Comparison of ENCODE assay signal across 9 cellular contexts in the genomic region with DNA sequence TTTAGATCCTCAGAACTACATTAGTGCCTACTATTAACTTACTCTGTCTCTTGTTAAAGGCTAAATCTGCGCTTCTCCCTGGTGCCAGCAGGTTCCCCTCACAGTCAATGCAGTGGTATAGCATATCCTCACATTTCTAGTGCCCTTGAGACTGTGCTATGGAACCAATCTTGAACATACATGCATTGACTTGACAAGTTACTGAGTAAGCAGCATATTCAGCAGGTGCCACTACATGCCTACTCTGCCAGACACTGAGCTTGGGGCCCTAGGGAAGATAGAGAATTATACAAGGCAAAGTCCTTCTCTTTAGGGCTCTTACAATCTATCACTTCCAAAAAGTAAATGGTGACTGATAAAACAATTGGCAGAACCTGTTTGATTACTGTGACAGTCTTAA. TPM values are rescaled to one million over a fixed set of nuclear protein-coding genes. Genes with fewer than 3 reads are reported as not detected.
DNase-seq lines count a peak whose midpoint lies in the region; TF ChIP-seq lines count a peak whose summit lies in the region.
"Had no signal": no experiment of that assay in that cellular context is flagged by ENCODE, and none has a peak within 500 bp of the region (broad histone marks: within the 10 kb centered on the region; RNA-seq: fewer than 3 reads in every experiment).

No MANE protein-coding gene starts in this region.

- no peak overlapping the region for H2AFZ ChIP-seq in mammary epithelial cell (ENCODE audit: low read depth, low read length)

- H3K4me3 Mint-ChIP-seq in neural crest cell: peak overlapping the region; percentile 76

- peaks cover 35% of the 10 kb centered on the region for H3K4me1 Mint-ChIP-seq in neural crest cell

- no peak overlapping the region for H3K27ac ChIP-seq in mammary epithelial cell (ENCODE audit: insufficient read depth, low read depth, low read length)
- H3K27ac ChIP-seq: 22Rv1 had no signal

- DNase-seq in DMS 273 (lab: John Stamatoyannopoulos, UW; ENCODE audit: unreplicated experiment) (peak; percentile 33), DMS 273 treated with DMSO at 0.1 percent for 48 hours (lab: John Stamatoyannopoulos, UW) (no peak), MV-4-11 (lab: John Stamatoyannopoulos, UW) (peak; percentile 68), mammary epithelial cell (peak; percentile 19), neural crest cell (ENCODE audit: low read depth, low spot score) (no peak), islet precursor cell (no peak), cerebellar nuclear complex (lab: John Stamatoyannopoulos, UW) (no peak)
- no peak for DNase-seq in stimulated activated CD4-positive, alpha-beta T cell treated with anti-CD3 and anti-CD28 coated beads, Interleukin-2, amount 100 ng/mL, for 48 hours

- H3K27me3 Mint-ChIP-seq in neural crest cell (ENCODE audit: low read depth): peaks cover 6% of the 10 kb centered on the region

- CTCF ChIA-PET in mammary epithelial cell (lab: Charles Lee; ENCODE audit: low non-redundant PET): no interaction called here

- TF ChIP-seq CTCF in mammary epithelial cell (conservative IDR thresholded peaks at IDR 0.05 in 1 of 2, IDR thresholded peaks at IDR 0.05 in 1 of 2; ENCODE audit: extremely low read depth in 1 of 2, insufficient read depth in 1 of 2, low read depth in 1 of 2, low read length in 2 of 2) (no peak), neural crest cell (conservative IDR thresholded peaks at IDR 0.05) (no peak)

- H3K9ac ChIP-seq in mammary epithelial cell (ENCODE audit: insufficient read depth, low read length): no peak overlapping the region

- no peaks in the 10 kb centered on the region for H3K36me3 ChIP-seq in mammary epithelial cell (ENCODE audit: insufficient read depth, low read length)

- H3K79me2 ChIP-seq in mammary epithelial cell (ENCODE audit: insufficient read depth, low read length): peaks cover 5% of the 10 kb centered on the region

- no peaks in the 10 kb centered on the region for H3K9me3 ChIP-seq in mammary epithelial cell (replicated peaks; ENCODE audit: insufficient read depth, low read length)

- in situ Hi-C loops in mammary epithelial cell (cut with MboI; ENCODE audit: low sequenced_read_pairs in 2 of 2): no loop called here

- peaks cover 2% of the 10 kb centered on the region for H3K36me3 Mint-ChIP-seq in neural crest cell (ENCODE audit: low read depth)

- no peaks in the 10 kb centered on the region for H3K9me3 Mint-ChIP-seq in neural crest cell

- peaks cover 16% of the 10 kb centered on the region for H3K4me1 ChIP-seq in mammary epithelial cell (ENCODE audit: insufficient read depth, low read length)

- no peaks in the 10 kb centered on the region for H3K27me3 ChIP-seq in mammary epithelial cell (ENCODE audit: insufficient read depth, low read length)

- intact Hi-C loops in mammary epithelial cell (cut with micrococcal nuclease): no loop called here

- H3K4me3 ChIP-seq in mammary epithelial cell (replicated peaks in 1 of 3; ENCODE audit: insufficient read depth in 1 of 3, low read depth in 2 of 3, low read length in 3 of 3): no peak overlapping the region

- WGBS in mammary epithelial cell (ENCODE audit: low coverage, missing lambda C conversion rate): 92% methylated on average over 1 of the region's 1 CpG

- no peaks in the 10 kb centered on the region for H4K20me1 ChIP-seq in mammary epithelial cell (ENCODE audit: insufficient read depth, low read length)

- dilution Hi-C loops in mammary epithelial cell (cut with HindIII; ENCODE audit: low sequenced_read_pairs): no loop called here

- no peak overlapping the region for H3K4me2 ChIP-seq in mammary epithelial cell (ENCODE audit: insufficient read depth, low read depth, low read length)

- no peak overlapping the region for H3K27ac Mint-ChIP-seq in neural crest cell (ENCODE audit: unreplicated experiment)

- BruUV-seq in mammary epithelial cell (replicated peaks; lab: Mats Ljungman, UMichigan): no TSS peak

RNA-seq across cellular contexts. Expression of a gene that starts 3.2 kb away (rescaled TPM):
- total RNA-seq in mammary epithelial cell: 1 to 10 TPM in 1 of 2 donors, under 1 TPM in 1; 0.33 to 1.2 TPM
- polyA plus RNA-seq in mammary epithelial cell: 0.56 TPM
- 2.4 TPM for polyA minus RNA-seq in mammary epithelial cell
- total RNA-seq in neural crest cell: 5.2 and 5.9 TPM in 2 replicates

RNA-seq across cellular contexts. Expression of a gene that starts 20.3 kb away (rescaled TPM):
- total RNA-seq in mammary epithelial cell: under 1 TPM in 1 of 2 donors, not detected in 1; 0.33 TPM
- polyA plus RNA-seq in mammary epithelial cell: 0.17 TPM
- not detected for polyA minus RNA-seq in mammary epithelial cell
- total RNA-seq in neural crest cell: 0.68 and 0.72 TPM in 2 replicates

RNA-seq across cellular contexts. Expression of a gene that starts 34.6 kb away (rescaled TPM):
- total RNA-seq in mammary epithelial cell (not detected), neural crest cell (not detected in 2 replicates)
- polyA plus RNA-seq in mammary epithelial cell: not detected
- not detected for polyA minus RNA-seq in mammary epithelial cell

RNA-seq across cellular contexts. Expression of a gene that starts 53.1 kb away (rescaled TPM):
- 10 to 100 TPM in 1 of 2 donors, 1 to 10 TPM in 1; 9.4 to 13.8 TPM for total RNA-seq in mammary epithelial cell
- polyA plus RNA-seq in mammary epithelial cell: 6.2 TPM
- 4.4 TPM for polyA minus RNA-seq in mammary epithelial cell
- total RNA-seq in neural crest cell: 10.3 and 11.7 TPM in 2 replicates

RNA-seq across cellular contexts. Expression of a gene that starts 53.2 kb away (rescaled TPM):
- total RNA-seq in mammary epithelial cell: 10 to 100 TPM; 10.3 to 19.5 TPM
- 5.8 TPM for polyA plus RNA-seq in mammary epithelial cell
- 4.8 TPM for polyA minus RNA-seq in mammary epithelial cell
- total RNA-seq in neural crest cell: 39.4 and 40.7 TPM in 2 replicates

Comparison
In these comparisons a context has a peak if more than half of its experiments do, and no peak if none do; other contexts are left out.
1. DNase-seq: peak in DMS 273 (single experiment), MV-4-11 (single experiment) and mammary epithelial cell (single experiment); none in DMS 273 treated with DMSO at 0.1 percent for 48 hours (single experiment), neural crest cell (single experiment), islet precursor cell (single experiment), stimulated activated CD4-positive, alpha-beta T cell treated with anti-CD3 and anti-CD28 coated beads, Interleukin-2, amount 100 ng/mL, for 48 hours (0 of 2) and cerebellar nuclear complex (0 of 2).